Comparison of ENCODE assay signal across 1 cellular context in genomic region chr12:2876431-2877046, GRCh38.
TF ChIP-seq lines count a peak whose summit lies in the region.

No MANE protein-coding gene starts in this region.

TF ChIP-seq in GM12878, 131 proteins besides CTCF, POLR2A, EP300 and RAD21:
- TF ChIP-seq YY1 (IDR thresholded peaks at IDR 0.05; ENCODE audit: low read depth, low read length) (peak; percentile 2; the same call in 1 of the 2 replicates), LARP7 (IDR thresholded peaks at IDR 0.05) (peak; percentile 35; the same call in 1 of the 2 replicates), ZBED1 (IDR thresholded peaks at IDR 0.05; ENCODE audit: borderline replicate concordance) (no peak)
